In genomic region chr12:88035271-88035906, GRCh38 we compare ENCODE assay signal across 8 cellular contexts. TPM values are rescaled to one million over a fixed set of nuclear protein-coding genes. Genes with fewer than 3 reads are reported as not detected.
DNase-seq lines count a peak whose midpoint lies in the region; ATAC-seq and TF ChIP-seq lines count a peak whose summit lies in the region.

No MANE protein-coding gene starts in this region.

- peaks cover 4% of the 10 kb centered on the region for H3K79me1 ChIP-seq in trophoblast cell (ENCODE audit: low read length)

- H4K12ac ChIP-seq in trophoblast cell (ENCODE audit: low read depth, low read length) = peak overlapping the region; percentile 3

- H3K9me3 Mint-ChIP-seq in activated naive CD8-positive, alpha-beta T cell treated with anti-CD3 and anti-CD28 coated beads, Interleukin-2, amount 10 ng/mL, durations not matched to agents 7 days and 5 days = peaks cover 4% of the 10 kb centered on the region

- peak overlapping the region; percentile 12 for H2BK120ac ChIP-seq in trophoblast cell (ENCODE audit: insufficient read depth, low read length, poor library complexity)

- H3K4me1 ChIP-seq in trophoblast cell (ENCODE audit: control insufficient read depth in 1 of 2, insufficient read depth in 2 of 2, low read length in 2 of 2) (no peaks in the 10 kb centered on the region), transverse colon (peaks cover 11 to 25% (median 17%) of the 10 kb centered on the region in 4 donors)

- in situ Hi-C loops in transverse colon (cut with MboI; ENCODE audit: low pct_ligation_motif_present in 1 of 4, low pct_unique_long_range_greater_than_20kb in 1 of 4, low sequenced_read_pairs in 3 of 4) = no loop called here

- ATAC-seq in HG02678 (IDR thresholded peaks at IDR 0.05; ENCODE audit: unreplicated experiment) = peak; percentile 100
- peak; percentile 99 for ATAC-seq in activated naive CD8-positive, alpha-beta T cell treated with anti-CD3 and anti-CD28 coated beads, Interleukin-2, amount 10 ng/mL, durations not matched to agents 7 days and 5 days (ENCODE audit: low read depth)

- peaks cover 3% of the 10 kb centered on the region for H3K79me2 ChIP-seq in trophoblast cell (ENCODE audit: control insufficient read depth, insufficient read depth, low read length, poor library complexity)

- peak overlapping the region; percentile 94 for H3K9ac ChIP-seq in trophoblast cell (ENCODE audit: low read length)

- POLR2A ChIA-PET in activated naive CD8-positive, alpha-beta T cell treated with anti-CD3 and anti-CD28 coated beads, Interleukin-2, amount 10 ng/mL, durations not matched to agents 7 days and 5 days (lab: Charles Lee) = interaction anchor here (0.6 to 1.1 kb wide), 2 partner anchors 9 to 48 kb away, joined by 3 to 4 read pairs; no protein-coding TSS in a partner anchor

- H2AFZ ChIP-seq in trophoblast cell (ENCODE audit: insufficient read depth, low read length, poor library complexity) = peak overlapping the region; percentile 97

- peak overlapping the region; percentile 1 for H2BK5ac ChIP-seq in trophoblast cell (ENCODE audit: low read depth, low read length, poor library complexity)

- H4K91ac ChIP-seq in trophoblast cell (ENCODE audit: low read depth, low read length) = peak overlapping the region; percentile 58

- H3K4ac ChIP-seq in trophoblast cell (ENCODE audit: low read depth, low read length) = peak overlapping the region; percentile 42

- H3K4me1 Mint-ChIP-seq in activated naive CD8-positive, alpha-beta T cell treated with anti-CD3 and anti-CD28 coated beads, Interleukin-2, amount 10 ng/mL, durations not matched to agents 7 days and 5 days = peaks cover 33% of the 10 kb centered on the region

- H3K4me3 Mint-ChIP-seq in activated naive CD8-positive, alpha-beta T cell treated with anti-CD3 and anti-CD28 coated beads, Interleukin-2, amount 10 ng/mL, durations not matched to agents 7 days and 5 days = peak overlapping the region; percentile 95

- no peak overlapping the region for H2AK5ac ChIP-seq in trophoblast cell (ENCODE audit: low read length)

- peaks cover 2% of the 10 kb centered on the region for H3K9me3 ChIP-seq in trophoblast cell (ENCODE audit: insufficient read depth, low read depth, low read length)
- no peaks in the 10 kb centered on the region for H3K9me3 ChIP-seq in transverse colon

- TF ChIP-seq EP300 in transverse colon (IDR thresholded peaks at IDR 0.05; ENCODE audit: low read depth) = no peak

- peak overlapping the region; percentile 33 for H3K18ac ChIP-seq in trophoblast cell (ENCODE audit: low read length)

- H3K27me3 ChIP-seq in trophoblast cell (ENCODE audit: insufficient read depth, low read length) (no peaks in the 10 kb centered on the region), transverse colon (no peaks in the 10 kb centered on the region)

- peak overlapping the region; percentile 83 for H4K8ac ChIP-seq in trophoblast cell (ENCODE audit: low read depth, low read length)

- no peak for TF ChIP-seq CTCF in GM12864 (IDR thresholded peaks at IDR 0.05; ENCODE audit: low read depth, low read length, missing control alignments)
- no peak for TF ChIP-seq CTCF in transverse colon (IDR thresholded peaks at IDR 0.05)

- peak overlapping the region; percentile 93 for H3K27ac Mint-ChIP-seq in activated naive CD8-positive, alpha-beta T cell treated with anti-CD3 and anti-CD28 coated beads, Interleukin-2, amount 10 ng/mL, durations not matched to agents 7 days and 5 days

- H3K23ac ChIP-seq in trophoblast cell (ENCODE audit: low read length) = no peak overlapping the region

- H2BK12ac ChIP-seq in trophoblast cell (ENCODE audit: low read length) = no peak overlapping the region

- peak; percentile 53 for DNase-seq in GM12864 (ENCODE audit: low read depth)
- peak; percentile 81 for DNase-seq in NCI-H1105 treated with DMSO at 0.1 percent for 48 hours (lab: John Stamatoyannopoulos, UW)
- DNase-seq in SKM-1 treated with dmso at 0.1 percent for 144 hours (lab: John Stamatoyannopoulos, UW; ENCODE audit: unreplicated experiment) = peak; percentile 72
- DNase-seq in activated naive CD8-positive, alpha-beta T cell treated with anti-CD3 and anti-CD28 coated beads, Interleukin-2, amount 10 ng/mL, durations not matched to agents 7 days and 5 days = peak; percentile 89
- peak; percentile 95 for DNase-seq in cardiac septum (ENCODE audit: low spot score)
- DNase-seq in trophoblast cell = peak; percentile 79 to 81
- DNase-seq in transverse colon = peak; percentile 91

- WGBS in trophoblast cell (ENCODE audit: extremely low coverage, insufficient coverage, insufficient read length) = no CpG with 5 or more reads among the region's 54 CpGs
- WGBS in transverse colon (ENCODE audit: low coverage in 1 of 2), 2 donors = 1% methylated on average over 15 to 54 of the region's 54 CpGs

- TF ChIP-seq POLR2A in transverse colon (IDR thresholded peaks at IDR 0.05) = peak; percentile 82

- H3K36me3 ChIP-seq in trophoblast cell (ENCODE audit: control insufficient read depth in 1 of 2, insufficient read depth in 2 of 2, low read length in 2 of 2) = no peaks in the 10 kb centered on the region
- H3K36me3 ChIP-seq in transverse colon = no peaks in the 10 kb centered on the region

- H3K4me3 ChIP-seq in GM12864 (ENCODE audit: low read depth, low read length) (peak overlapping the region; percentile 92), trophoblast cell (ENCODE audit: low read depth, low read length) (peak overlapping the region; percentile 99), transverse colon (peak overlapping the region; percentile 71 to 77 (median 74))

- peaks cover 13% of the 10 kb centered on the region for H3K36me3 Mint-ChIP-seq in activated naive CD8-positive, alpha-beta T cell treated with anti-CD3 and anti-CD28 coated beads, Interleukin-2, amount 10 ng/mL, durations not matched to agents 7 days and 5 days

- peak overlapping the region; percentile 63 for H3K14ac ChIP-seq in trophoblast cell (ENCODE audit: low read length)

- peak overlapping the region; percentile 92 for H3K4me2 ChIP-seq in trophoblast cell (ENCODE audit: low read length)

- intact Hi-C loops in cardiac septum (cut with DNase I) = no loop called here
- intact Hi-C loops in transverse colon (cut with DNase I; ENCODE audit: low total_unique reads) = no loop called here

- H3K27ac ChIP-seq in trophoblast cell (ENCODE audit: low read depth, low read length) = peak overlapping the region; percentile 57
- peak overlapping the region; percentile 84 to 90 (median 86) for H3K27ac ChIP-seq in transverse colon

- no peaks in the 10 kb centered on the region for H3K27me3 Mint-ChIP-seq in activated naive CD8-positive, alpha-beta T cell treated with anti-CD3 and anti-CD28 coated beads, Interleukin-2, amount 10 ng/mL, durations not matched to agents 7 days and 5 days

RNA-seq across cellular contexts. Expression of gene C12orf50, which starts 6.2 kb away (rescaled TPM):
- total RNA-seq in activated naive CD8-positive, alpha-beta T cell treated with anti-CD3 and anti-CD28 coated beads, Interleukin-2, amount 10 ng/mL, durations not matched to agents 7 days and 5 days = under 1 TPM in 1 of 2 experiments, not detected in 1; 0.08 TPM
- 0.05 TPM for total RNA-seq in cardiac septum
- 0.03 TPM in 1 of 2 replicates, not detected in the other for polyA plus RNA-seq in trophoblast cell (2013)
- not detected for total RNA-seq in transverse colon

Comparison
In these comparisons a context has a peak if more than half of its experiments do, and no peak if none do; other contexts are left out.
1. Peak in every context shown above with its lines: DNase-seq, ATAC-seq, H3K4me3 ChIP-seq and H3K27ac ChIP-seq.